ENCODE assay signal across 19 cellular contexts in the genomic region with DNA sequence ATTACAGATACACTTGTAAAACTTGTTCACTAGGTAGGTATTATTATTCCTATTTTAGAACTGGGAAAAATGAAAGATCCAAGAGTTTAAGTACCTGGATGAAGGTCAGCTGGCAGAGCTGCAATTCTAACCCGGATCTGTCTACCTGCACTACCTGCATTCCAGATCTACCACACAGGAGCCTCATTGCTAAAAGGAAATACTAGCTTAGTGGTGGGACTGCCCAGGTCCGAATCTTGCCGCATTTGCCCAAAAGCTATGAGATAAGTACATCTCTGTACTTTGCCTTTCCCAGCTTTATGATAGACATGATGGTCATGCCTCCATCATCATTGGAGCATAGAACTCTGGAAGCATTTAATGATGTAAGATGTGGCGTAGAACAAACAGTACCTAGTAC. TPM values are rescaled to one million over a fixed set of nuclear protein-coding genes. Genes with fewer than 3 reads are reported as not detected.
DNase-seq lines count a peak whose midpoint lies in the region; ATAC-seq and TF ChIP-seq lines count a peak whose summit lies in the region.
"Had no signal": no experiment of that assay in that cellular context is flagged by ENCODE, and none has a peak within 500 bp of the region (broad histone marks: within the 10 kb centered on the region; RNA-seq: fewer than 3 reads in every experiment).

No MANE protein-coding gene starts in this region.

- H3K27ac ChIP-seq in neuronal stem cell (replicated peaks; ENCODE audit: low read length) (no peak overlapping the region), tibial nerve (peak overlapping the region in 3 of 4 donors; percentile 21 to 83 (median 83)), gastroesophageal sphincter (no peak overlapping the region)
- H3K27ac ChIP-seq: PC-9 had no signal

- H2AFZ ChIP-seq in neuronal stem cell (ENCODE audit: low read length): peak overlapping the region; percentile 98
- H2AFZ ChIP-seq: PC-9 had no signal

- no peaks in the 10 kb centered on the region for H3K79me1 ChIP-seq in neuronal stem cell (ENCODE audit: low read depth, low read length)

- no peak for TF ChIP-seq CTCF in tibial nerve (IDR thresholded peaks at IDR 0.05)
- TF ChIP-seq CTCF in gastroesophageal sphincter (IDR thresholded peaks at IDR 0.05): no peak

- no peak for ATAC-seq in gastroesophageal sphincter

- no peak for DNase-seq in adipocyte (ENCODE audit: low read depth)
- DNase-seq in islet precursor cell: peak; percentile 67
- DNase-seq in neuronal stem cell (ENCODE audit: low spot score): no peak
- DNase-seq in tibial nerve (ENCODE audit: low spot score in 2 of 2): no peak
- no peak for DNase-seq in activated naive CD4-positive, alpha-beta T cell (lab: John Stamatoyannopoulos, UW)
- no peak for DNase-seq in AML-193 (lab: John Stamatoyannopoulos, UW)
- DNase-seq: BE2C; CD4-positive, alpha-beta T cell; DMS79; H9; MV-4-11; NCI-H1417 treated with DMSO at 0.1 percent for 48 hours; NCI-H2029 treated with DMSO at 0.1 percent for 48 hours; NCI-H2171 treated with DMSO at 0.1 percent for 48 hours; NCI-H748 treated with DMSO at 0.1 percent for 48 hours; PC-9 had no signal

- H3K23ac ChIP-seq in neuronal stem cell (ENCODE audit: low read depth, low read length, poor library complexity): no peak overlapping the region

- H2AK5ac ChIP-seq in neuronal stem cell (ENCODE audit: low read depth, low read length): no peak overlapping the region

- WGBS in neuronal stem cell (ENCODE audit: extremely low coverage in 2 of 2, insufficient read length in 2 of 2, insufficient replicate concordance in 1 of 2), 2 donors: no CpG with 5 or more reads among the region's 4 CpGs
- WGBS in tibial nerve, 2 donors: 86 to 92% methylated on average over 4 of the region's 4 CpGs
- WGBS in gastroesophageal sphincter (ENCODE audit: low coverage in 1 of 2), 2 donors: 86 to 93% methylated on average over 1 to 3 of the region's 4 CpGs

- H2BK15ac ChIP-seq in neuronal stem cell (ENCODE audit: low read length): no peak overlapping the region

- H3K18ac ChIP-seq in neuronal stem cell (ENCODE audit: low read length): no peak overlapping the region

- no peak overlapping the region for H2BK5ac ChIP-seq in neuronal stem cell (ENCODE audit: low read length)

- no peak overlapping the region for H4K8ac ChIP-seq in neuronal stem cell (ENCODE audit: low read depth, low read length)

- TF ChIP-seq EP300 in tibial nerve (IDR thresholded peaks at IDR 0.05) (no peak), gastroesophageal sphincter (IDR thresholded peaks at IDR 0.05) (no peak)

- no peak overlapping the region for H2BK12ac ChIP-seq in neuronal stem cell (ENCODE audit: low read length)

- peak overlapping the region; percentile 27 for H3K9ac ChIP-seq in adipocyte (ENCODE audit: low read length)
- H3K9ac ChIP-seq in neuronal stem cell (ENCODE audit: low read depth, low read length, poor library complexity): no peak overlapping the region

- TF ChIP-seq POLR2A in tibial nerve (IDR thresholded peaks at IDR 0.05): no peak
- TF ChIP-seq POLR2A in gastroesophageal sphincter (IDR thresholded peaks at IDR 0.05): no peak

- H4K91ac ChIP-seq in neuronal stem cell (ENCODE audit: low read depth, low read length, poor library complexity): no peak overlapping the region

- H3K4me2 ChIP-seq in neuronal stem cell (ENCODE audit: insufficient read depth, low read length, poor library complexity, severe bottlenecking): no peak overlapping the region
- H3K4me2 ChIP-seq: PC-9 had no signal

- H3K4ac ChIP-seq in neuronal stem cell (ENCODE audit: low read length): no peak overlapping the region

- H3K4me3 ChIP-seq in adipocyte (ENCODE audit: low read length) (no peak overlapping the region), neuronal stem cell (ENCODE audit: low read length in 2 of 2) (no peak overlapping the region), tibial nerve (no peak overlapping the region), gastroesophageal sphincter (no peak overlapping the region)
- H3K4me3 ChIP-seq: PC-9 had no signal

- H3K4me1 ChIP-seq in adipocyte (ENCODE audit: control insufficient read depth, insufficient read depth, low read length) (peaks cover 19% of the 10 kb centered on the region), neuronal stem cell (ENCODE audit: control insufficient read depth in 2 of 2, insufficient read depth in 1 of 2, low read depth in 1 of 2, low read length in 2 of 2) (peaks cover 6% of the 10 kb centered on the region in 2 donors), tibial nerve (peaks cover 0 to 27% (median 5%) of the 10 kb centered on the region in 4 donors), gastroesophageal sphincter (peaks cover 0 to 4% (median 0%) of the 10 kb centered on the region in 3 donors)
- H3K4me1 ChIP-seq: BE2C had no signal

- H3K36me3 ChIP-seq in adipocyte (ENCODE audit: control insufficient read depth, insufficient read depth, low read length, severe bottlenecking) (no peaks in the 10 kb centered on the region), neuronal stem cell (replicated peaks in 1 of 2; ENCODE audit: control insufficient read depth in 2 of 2, insufficient read depth in 2 of 2, low read length in 2 of 2) (no peaks in the 10 kb centered on the region), tibial nerve (no peaks in the 10 kb centered on the region), gastroesophageal sphincter (no peaks in the 10 kb centered on the region)
- H3K36me3 ChIP-seq: BE2C, SJCRH30 had no signal

- H3K9me3 ChIP-seq in adipocyte (ENCODE audit: control insufficient read depth, low read length): no peaks in the 10 kb centered on the region
- no peaks in the 10 kb centered on the region for H3K9me3 ChIP-seq in neuronal stem cell (replicated peaks in 1 of 2; ENCODE audit: control insufficient read depth in 2 of 2, insufficient read depth in 1 of 2, low read depth in 1 of 2, low read length in 2 of 2)
- no peaks in the 10 kb centered on the region for H3K9me3 ChIP-seq in tibial nerve
- H3K9me3 ChIP-seq in gastroesophageal sphincter: no peaks in the 10 kb centered on the region
- H3K9me3 ChIP-seq: BE2C, SJCRH30 had no signal

- no peak overlapping the region for H3K14ac ChIP-seq in neuronal stem cell (ENCODE audit: low read length)

- no peaks in the 10 kb centered on the region for H3K27me3 ChIP-seq in adipocyte (replicated peaks; ENCODE audit: control insufficient read depth, insufficient read depth, low read length)
- no peaks in the 10 kb centered on the region for H3K27me3 ChIP-seq in neuronal stem cell (ENCODE audit: control insufficient read depth in 3 of 3, insufficient read depth in 3 of 3, low read depth in 1 of 3, low read length in 3 of 3)
- no peaks in the 10 kb centered on the region for H3K27me3 ChIP-seq in tibial nerve
- no peaks in the 10 kb centered on the region for H3K27me3 ChIP-seq in gastroesophageal sphincter
- H3K27me3 ChIP-seq: BE2C, SJCRH30 had no signal

- no peak overlapping the region for H2BK120ac ChIP-seq in neuronal stem cell (ENCODE audit: low read depth, low read length)

RNA-seq across cellular contexts. Expression of a gene that starts 36.8 kb away (rescaled TPM):
- polyA plus RNA-seq in neuronal stem cell (2013, experiment 1 of 2): 0.93 TPM
- 0.97 TPM for polyA plus RNA-seq in neuronal stem cell (2013, experiment 2 of 2)
- 1 to 10 TPM in 2 of 4 donors, under 1 TPM in 2; 0.20 to 3.7 (median 1.0) TPM for total RNA-seq in tibial nerve
- 1 to 10 TPM in 1 of 4 donors, not detected in 3; 2.6 TPM for total RNA-seq in gastroesophageal sphincter
- total RNA-seq: CD4-positive, alpha-beta T cell; NCI-H460; PC-9; SJCRH30 had no signal

Comparison
In these comparisons a context has a peak if more than half of its experiments do, and no peak if none do; other contexts are left out.
1. H3K27ac ChIP-seq: peak in tibial nerve (3 of 4); none in neuronal stem cell (single experiment) and gastroesophageal sphincter (0 of 4).